Comparison of ENCODE assay signal across 29 cellular contexts in genomic region chr19:44306283-44306682, GRCh38. TPM values are rescaled to one million over a fixed set of nuclear protein-coding genes. Genes with fewer than 3 reads are reported as not detected.
DNase-seq lines count a peak whose midpoint lies in the region; ATAC-seq, FAIRE-seq and TF ChIP-seq lines count a peak whose summit lies in the region.
"Had no signal": no experiment of that assay in that cellular context is flagged by ENCODE, and none has a peak within 500 bp of the region (broad histone marks: within the 10 kb centered on the region; RNA-seq: fewer than 3 reads in every experiment).

No MANE protein-coding gene starts in this region.

- POLR2A ChIA-PET in K562 (lab: Yijun Ruan, JAX), result no interaction called here

- H3K4me3 ChIP-seq in MM.1S (ENCODE audit: low read length) (no peak overlapping the region), K562 (no peak overlapping the region), right atrium auricular region (no peak overlapping the region)
- H3K4me3 ChIP-seq: BLaER1, GM12878 had no signal

- H3K27me3 ChIP-seq in MM.1S (replicated peaks; ENCODE audit: insufficient read depth, low read length) (peaks cover 3% of the 10 kb centered on the region; the same call in 1 of the 2 replicates), K562 (ENCODE audit: control insufficient read depth in 2 of 2, insufficient read depth in 2 of 2, low read length in 2 of 2) (no peaks in the 10 kb centered on the region; a peak in 1 of 5 replicates), right atrium auricular region (no peaks in the 10 kb centered on the region)
- H3K27me3 ChIP-seq: BE2C, BLaER1 had no signal

- no peak for FAIRE-seq in K562 (lab: Jason Lieb, UNC)
- FAIRE-seq: A204.1, GM12878, GM12892, GM18507 had no signal

- TF ChIP-seq EP300 in K562 (IDR thresholded peaks at IDR 0.05; ENCODE audit: low read length), result no peak

- no peak overlapping the region for H3K9ac ChIP-seq in MM.1S (ENCODE audit: low read length)
- H3K9ac ChIP-seq in K562 (ENCODE audit: insufficient read depth in 1 of 2, low read depth in 2 of 2, low read length in 2 of 2), result no peak overlapping the region
- H3K9ac ChIP-seq: BLaER1 had no signal

- H3K27ac ChIP-seq in MM.1S (ENCODE audit: low read length), result no peak overlapping the region
- no peak overlapping the region for H3K27ac ChIP-seq in K562 (ENCODE audit: extremely low read depth, low read depth, low read length)
- no peak overlapping the region for H3K27ac ChIP-seq in right atrium auricular region
- H3K27ac ChIP-seq: BLaER1 had no signal

- no TSS peak for BruUV-seq in K562 (replicated peaks; lab: Mats Ljungman, UMichigan)

- no peaks in the 10 kb centered on the region for H3K4me1 ChIP-seq in MM.1S (ENCODE audit: low read length)
- H3K4me1 ChIP-seq in K562 (replicated peaks in 1 of 2; ENCODE audit: control insufficient read depth in 2 of 2, insufficient read depth in 2 of 2, low read length in 2 of 2), result peaks cover 4% of the 10 kb centered on the region in 2 experiments; a peak in 2 of 5 replicates
- peaks cover 0 to 11% of the 10 kb centered on the region in 2 donors for H3K4me1 ChIP-seq in right atrium auricular region
- H3K4me1 ChIP-seq: BE2C had no signal

- peak overlapping the region; percentile 14 for H3K4me3 Mint-ChIP-seq in neural crest cell

- no peaks in the 10 kb centered on the region for H3K9me3 ChIP-seq in MM.1S (replicated peaks; ENCODE audit: insufficient read depth, low read length)
- H3K9me3 ChIP-seq in K562 (replicated peaks; ENCODE audit: control insufficient read depth, insufficient read depth, low read depth, low read length), result peaks cover 2% of the 10 kb centered on the region; the same call in 1 of the 2 replicates
- no peaks in the 10 kb centered on the region for H3K9me3 ChIP-seq in right atrium auricular region
- H3K9me3 ChIP-seq: BE2C, BLaER1 had no signal

- no peak for TF ChIP-seq RAD21 in K562 (CRISPR knock-in tag; conservative IDR thresholded peaks at IDR 0.05 in 1 of 2, IDR thresholded peaks at IDR 0.05 in 1 of 2)

- TF ChIP-seq CTCF in MM.1S (IDR thresholded peaks at IDR 0.05; ENCODE audit: low read length) (no peak), K562 (IDR thresholded peaks at IDR 0.05 in 2 of 3, conservative IDR thresholded peaks at IDR 0.05 in 1 of 3; ENCODE audit: insufficient read depth in 2 of 3, low read depth in 1 of 3, low read length in 3 of 3) (no peak), neural crest cell (conservative IDR thresholded peaks at IDR 0.05) (no peak), right atrium auricular region (IDR thresholded peaks at IDR 0.05) (no peak)

- H2AFZ ChIP-seq in MM.1S (ENCODE audit: low read length), result 0 out of 2 replicates have a peak overlapping the region, but pooled peaks have one; percentile 80
- H2AFZ ChIP-seq in K562 (ENCODE audit: low read depth, low read length), result peak overlapping the region; percentile 87

- in situ Hi-C loops in K562 (cut with MboI), result no loop called here

- H3F3A ChIP-seq in MM.1S (ENCODE audit: insufficient read depth, low read length), result no peaks in the 10 kb centered on the region

- H3K4me1 Mint-ChIP-seq in neural crest cell, result peaks cover 16% of the 10 kb centered on the region

- H3K79me2 ChIP-seq in MM.1S (ENCODE audit: low read length), result no peaks in the 10 kb centered on the region
- H3K79me2 ChIP-seq in K562 (ENCODE audit: control insufficient read depth, insufficient read depth, low read length), result no peaks in the 10 kb centered on the region

- ATAC-seq in K562, result no peak
- no peak for ATAC-seq in HG02588 (IDR thresholded peaks at IDR 0.05; ENCODE audit: unreplicated experiment)
- ATAC-seq in GM19328 (IDR thresholded peaks at IDR 0.05; ENCODE audit: unreplicated experiment), result no peak
- ATAC-seq: GM12878 had no signal

- no peaks in the 10 kb centered on the region for H3K9me2 ChIP-seq in MM.1S (replicated peaks; ENCODE audit: insufficient read depth, low read length)

- DNase-seq in MM.1S (no peak), K562 (ENCODE audit: extremely low read depth in 1 of 4, low spot score in 3 of 4) (no peak), neural crest cell (ENCODE audit: low read depth, low spot score) (no peak), posterior vena cava (ENCODE audit: low spot score) (peak; percentile 57), right atrium auricular region (ENCODE audit: low spot score) (no peak)
- DNase-seq: 8988T; ACHN; BE2C; C1 segment of cervical spinal cord; CD4-positive, alpha-beta memory T cell; CD4-positive, CD25-positive, alpha-beta regulatory T cell; CD8-positive, alpha-beta memory T cell; COR-L47; DMS 273 treated with DMSO at 0.1 percent for 48 hours; DMS153; DMS53; DMS79; DND-41; EL; GDM1 had no signal

- H3K9me3 Mint-ChIP-seq in neural crest cell, result peaks cover 14% of the 10 kb centered on the region

- TF ChIP-seq POLR2A in K562 (conservative IDR thresholded peaks at IDR 0.05), result no peak

- no peaks in the 10 kb centered on the region for H3K9me1 ChIP-seq in K562 (ENCODE audit: control insufficient read depth, insufficient read depth, low read length)

- intact Hi-C loops in K562 (cut with micrococcal nuclease) (loop anchor here (10.0 kb wide), 1 partner anchor 91 kb away; the partner anchor contains the start of gene ZNF227), posterior vena cava (cut with DNase I) (no loop called here)

- peaks cover 4% of the 10 kb centered on the region for H3K36me3 Mint-ChIP-seq in neural crest cell (ENCODE audit: low read depth)

- WGBS in K562 (ENCODE audit: insufficient coverage, low coverage, missing lambda C conversion rate), result 10% methylated on average over 15 of the region's 15 CpGs

- H3K27me3 Mint-ChIP-seq in neural crest cell (ENCODE audit: low read depth), result no peaks in the 10 kb centered on the region

- no peak overlapping the region for H3K27ac Mint-ChIP-seq in neural crest cell (ENCODE audit: unreplicated experiment)
- H3K27ac Mint-ChIP-seq: CD14-positive monocyte; CD4-positive, alpha-beta memory T cell; CD4-positive, CD25-positive, alpha-beta regulatory T cell; CD8-positive, alpha-beta memory T cell had no signal

- no peak overlapping the region for H3K4me2 ChIP-seq in MM.1S (ENCODE audit: low read depth, low read length)
- peak overlapping the region; percentile 33; the same call in 1 of the 2 replicates for H3K4me2 ChIP-seq in K562 (ENCODE audit: insufficient read depth, low read length)
- H3K4me2 ChIP-seq: BLaER1 had no signal

- peaks cover 5% of the 10 kb centered on the region; the same call in 1 of the 2 replicates for H3K36me3 ChIP-seq in MM.1S (replicated peaks; ENCODE audit: insufficient read depth, low read length)
- no peaks in the 10 kb centered on the region; the same call in 2 of the 3 replicates for H3K36me3 ChIP-seq in K562 (ENCODE audit: control insufficient read depth, insufficient read depth, low read length)
- H3K36me3 ChIP-seq in right atrium auricular region, result peaks cover 7% of the 10 kb centered on the region

- H4K20me1 ChIP-seq in MM.1S (ENCODE audit: insufficient read depth, low read length), result no peaks in the 10 kb centered on the region
- H4K20me1 ChIP-seq in K562 (replicated peaks; ENCODE audit: control insufficient read depth, insufficient read depth, low read length), result no peaks in the 10 kb centered on the region
- H4K20me1 ChIP-seq: BLaER1 had no signal

- CTCF ChIA-PET in K562 (lab: Yijun Ruan, JAX; ENCODE audit: low intra/inter-chr PET ratio), result no interaction called here

RNA-seq across cellular contexts. Expression of gene ZNF235, which starts 1.5 kb away (rescaled TPM):
- 12.2 and 23.4 TPM in 2 replicates for total RNA-seq in K562 (2011; cell fraction: chromatin; rRNA removed; ENCODE audit: low replicate concordance)
- total RNA-seq in K562 (2011; cell fraction: nucleolus; rRNA removed), result 8.7 and 13.0 TPM in 2 replicates
- total RNA-seq in K562 (2011; cell fraction: nucleoplasm; rRNA removed), result 11.6 and 17.9 TPM in 2 replicates
- total RNA-seq in K562 (2014; rRNA removed) (0.68 and 1.9 TPM in 2 replicates), K562 (2014; rRNA removed; fragmentation: Illumina TruSeq; extraction: Trizol) (2.4 and 2.5 TPM in 2 replicates), K562 (2015; rRNA removed; fragmentation: Illumina TruSeq; extraction: Trizol) (2.0 and 2.2 TPM in 2 replicates), K562 (2021) (1.1 TPM in 2 replicates), neural crest cell (9.5 and 11.5 TPM in 2 replicates), posterior vena cava (1 to 10 TPM; 3.6 to 5.7 TPM), right atrium auricular region (1 to 10 TPM; 3.0 to 4.5 TPM)
- polyA plus RNA-seq in K562 (2011; rRNA removed) (1.0 and 2.9 TPM in 2 replicates), K562 (2014; fragmentation: Illumina TruSeq; extraction: Trizol) (1.1 and 1.7 TPM in 2 replicates), K562 (2014; fragmentation: Nextera tagmentation; extraction: Ambion mirVana) (1 to 10 TPM in 1 of 2 experiments, under 1 TPM in 1; 0.99 to 1.3 TPM), K562 (2014; rRNA removed) (0.38 and 0.88 TPM in 2 replicates)
- polyA plus RNA-seq in K562 (2011; cell fraction: cytosol; rRNA removed), result 0.58 and 0.61 TPM in 2 replicates
- 1.9 and 4.9 TPM in 2 replicates for polyA plus RNA-seq in K562 (2011; cell fraction: nucleus; rRNA removed)
- 1.2 and 1.8 TPM in 2 replicates for polyA plus RNA-seq in K562 (2012)
- polyA minus RNA-seq in K562 (2011; rRNA and poly(A)+ RNA removed), result 2.7 and 6.8 TPM in 2 replicates
- polyA minus RNA-seq in K562 (2011; cell fraction: cytosol; rRNA and poly(A)+ RNA removed), result 1.9 TPM in 1 of 2 replicates, not detected in the other
- 3.6 and 5.8 TPM in 2 replicates for polyA minus RNA-seq in K562 (2011; cell fraction: nucleus; rRNA and poly(A)+ RNA removed)

RNA-seq across cellular contexts. Expression of gene ZNF233, which starts 46.6 kb away (rescaled TPM):
- 0.56 and 0.83 TPM in 2 replicates for total RNA-seq in K562 (2011; cell fraction: chromatin; rRNA removed; ENCODE audit: low replicate concordance)
- 0.50 and 0.53 TPM in 2 replicates for total RNA-seq in K562 (2011; cell fraction: nucleolus; rRNA removed)
- 0.69 and 1.4 TPM in 2 replicates for total RNA-seq in K562 (2011; cell fraction: nucleoplasm; rRNA removed)
- total RNA-seq in K562 (2014; rRNA removed) (0.08 and 0.14 TPM in 2 replicates), K562 (2014; rRNA removed; fragmentation: Illumina TruSeq; extraction: Trizol) (0.18 and 0.26 TPM in 2 replicates), K562 (2015; rRNA removed; fragmentation: Illumina TruSeq; extraction: Trizol) (0.14 and 0.15 TPM in 2 replicates), K562 (2021) (0.16 TPM in 1 of 2 replicates, not detected in the other), neural crest cell (1.7 and 2.5 TPM in 2 replicates), posterior vena cava (under 1 TPM; 0.19 to 0.28 TPM), right atrium auricular region (1 to 10 TPM; 3.8 to 5.2 TPM)
- polyA plus RNA-seq in K562 (2011; rRNA removed) (0.03 and 0.20 TPM in 2 replicates), K562 (2014; fragmentation: Illumina TruSeq; extraction: Trizol) (0.15 and 0.17 TPM in 2 replicates), K562 (2014; fragmentation: Nextera tagmentation; extraction: Ambion mirVana) (under 1 TPM; 0.23 to 0.28 TPM), K562 (2014; rRNA removed) (0.08 TPM in 2 replicates)
- polyA plus RNA-seq in K562 (2011; cell fraction: cytosol; rRNA removed), result 0.03 TPM in 1 of 2 replicates, not detected in the other
- polyA plus RNA-seq in K562 (2011; cell fraction: nucleus; rRNA removed), result 0.24 and 0.30 TPM in 2 replicates
- 0.23 and 0.42 TPM in 2 replicates for polyA plus RNA-seq in K562 (2012)
- 0.12 and 0.35 TPM in 2 replicates for polyA minus RNA-seq in K562 (2011; rRNA and poly(A)+ RNA removed)
- not detected in 2 replicates for polyA minus RNA-seq in K562 (2011; cell fraction: cytosol; rRNA and poly(A)+ RNA removed)
- 0.27 TPM in 1 of 2 replicates, not detected in the other for polyA minus RNA-seq in K562 (2011; cell fraction: nucleus; rRNA and poly(A)+ RNA removed)
- total RNA-seq: G401 had no signal

RNA-seq across cellular contexts. Expression of gene ZNF112, which starts 50.2 kb away (rescaled TPM):
- 0.53 and 2.6 TPM in 2 replicates for total RNA-seq in K562 (2011; cell fraction: chromatin; rRNA removed; ENCODE audit: low replicate concordance)
- 0.67 and 0.79 TPM in 2 replicates for total RNA-seq in K562 (2011; cell fraction: nucleolus; rRNA removed)
- total RNA-seq in K562 (2011; cell fraction: nucleoplasm; rRNA removed), result 0.99 and 1.6 TPM in 2 replicates
- total RNA-seq in K562 (2014; rRNA removed) (0.45 and 0.68 TPM in 2 replicates), K562 (2014; rRNA removed; fragmentation: Illumina TruSeq; extraction: Trizol) (0.84 and 0.89 TPM in 2 replicates), K562 (2015; rRNA removed; fragmentation: Illumina TruSeq; extraction: Trizol) (0.94 and 1.3 TPM in 2 replicates), K562 (2021) (0.40 and 0.58 TPM in 2 replicates), neural crest cell (9.9 and 14.8 TPM in 2 replicates), posterior vena cava (1 to 10 TPM; 5.2 to 7.9 TPM), right atrium auricular region (1 to 10 TPM; 3.2 to 6.9 TPM)
- polyA plus RNA-seq in K562 (2011; rRNA removed) (0.30 and 0.61 TPM in 2 replicates), K562 (2014; fragmentation: Illumina TruSeq; extraction: Trizol) (0.62 and 0.95 TPM in 2 replicates), K562 (2014; fragmentation: Nextera tagmentation; extraction: Ambion mirVana) (under 1 TPM; 0.21 to 0.31 TPM), K562 (2014; rRNA removed) (0.40 and 0.58 TPM in 2 replicates)
- polyA plus RNA-seq in K562 (2011; cell fraction: cytosol; rRNA removed), result 0.03 and 0.06 TPM in 2 replicates
- polyA plus RNA-seq in K562 (2011; cell fraction: nucleus; rRNA removed), result 0.80 and 1.1 TPM in 2 replicates
- polyA plus RNA-seq in K562 (2012), result 0.47 and 0.84 TPM in 2 replicates
- 0.63 and 0.69 TPM in 2 replicates for polyA minus RNA-seq in K562 (2011; rRNA and poly(A)+ RNA removed)
- polyA minus RNA-seq in K562 (2011; cell fraction: cytosol; rRNA and poly(A)+ RNA removed), result not detected in 2 replicates
- 0.94 and 1.00 TPM in 2 replicates for polyA minus RNA-seq in K562 (2011; cell fraction: nucleus; rRNA and poly(A)+ RNA removed)
- total RNA-seq: CD4-positive, CD25-positive, alpha-beta regulatory T cell had no signal
- polyA plus RNA-seq: CD14-positive monocyte; CD4-positive, alpha-beta memory T cell; CD8-positive, alpha-beta memory T cell had no signal
